ENCODE assay signal across 8 cellular contexts in genomic region chr7:726854-727103, GRCh38. TPM values are rescaled to one million over a fixed set of nuclear protein-coding genes. Genes with fewer than 3 reads are reported as not detected.
DNase-seq lines count a peak whose midpoint lies in the region; ATAC-seq and TF ChIP-seq lines count a peak whose summit lies in the region.

No MANE protein-coding gene starts in this region.

- H3K4me2 ChIP-seq in BLaER1 = peak overlapping the region; percentile 96

- H3K9ac ChIP-seq in BLaER1 = peak overlapping the region; percentile 90

- 1% methylated on average over 24 of the region's 39 CpGs; no CpG with 5 or more reads in 1 of the 2 donors for WGBS in thyroid gland, 2 donors

- H3K4me1 ChIP-seq in BLaER1 = peaks cover 51% of the 10 kb centered on the region
- H3K4me1 ChIP-seq in thyroid gland = peaks cover 14 to 16% of the 10 kb centered on the region in 2 donors

- no peaks in the 10 kb centered on the region for H3K27me3 Mint-ChIP-seq in T-cell

- POLR2A ChIA-PET in T-cell (lab: Charles Lee) = no interaction called here

- peaks cover 19 to 33% (median 24%) of the 10 kb centered on the region in 3 donors for H3K4me1 Mint-ChIP-seq in T-cell

- H3K9me3 ChIP-seq in BLaER1 (peaks cover 35% of the 10 kb centered on the region), thyroid gland (no peaks in the 10 kb centered on the region)

- DNase-seq in H7 (no peak), T-cell (peak in 2 of 34 experiments; percentile 14 to 17), thyroid gland (peak in 1 of 2 donors; percentile 18), NCI-H524 (lab: John Stamatoyannopoulos, UW) (no peak), NK-92 (lab: John Stamatoyannopoulos, UW; ENCODE audit: unreplicated experiment) (no peak), NOMO-1 treated with DMSO at 0.1 percent for 48 hours (lab: John Stamatoyannopoulos, UW; ENCODE audit: unreplicated experiment) (no peak)

- H3K4me3 Mint-ChIP-seq in T-cell = peak overlapping the region in 1 of 3 donors; percentile 75

- H3K4me3 ChIP-seq in BLaER1 (peak overlapping the region; percentile 99), H7 (ENCODE audit: insufficient read depth, low read depth, low read length) (peak overlapping the region; percentile 53), iPS-11a (ENCODE audit: low read depth, low read length) (peak overlapping the region; percentile 53), thyroid gland (replicated peaks in 1 of 3) (peak overlapping the region; percentile 38 to 86 (median 80))

- peaks cover 34% of the 10 kb centered on the region for H4K20me1 ChIP-seq in BLaER1

- H3K27ac Mint-ChIP-seq in T-cell = no peak overlapping the region

- intact Hi-C loops in thyroid gland (cut with DNase I) = no loop called here

- H3K27ac ChIP-seq in BLaER1 (peak overlapping the region; percentile 92), thyroid gland (peak overlapping the region in 1 of 3 donors; percentile 24)

- peaks cover 26% of the 10 kb centered on the region for H3K36me3 Mint-ChIP-seq in T-cell

- TF ChIP-seq CTCF in thyroid gland (IDR thresholded peaks at IDR 0.05) = no peak

- H3K9me3 Mint-ChIP-seq in T-cell = peaks cover 1 to 2% (median 2%) of the 10 kb centered on the region in 3 donors

- H3K36me3 ChIP-seq in BLaER1 (peaks cover 58% of the 10 kb centered on the region), H7 (replicated peaks; ENCODE audit: control insufficient read depth, insufficient read depth, low read length) (peaks cover 9% of the 10 kb centered on the region), thyroid gland (peaks cover 4 to 10% of the 10 kb centered on the region in 2 donors)

- no peak for TF ChIP-seq POLR2A in thyroid gland (IDR thresholded peaks at IDR 0.05)

- CTCF ChIA-PET in T-cell (lab: Charles Lee) = interaction anchor here in 1 of 2 donors (0.5 kb wide), 1 partner anchor 54 kb away, joined by 3 read pairs; no protein-coding TSS in a partner anchor

- H3K27me3 ChIP-seq in BLaER1 (no peaks in the 10 kb centered on the region), H7 (ENCODE audit: control insufficient read depth, insufficient read depth, low read length) (no peaks in the 10 kb centered on the region), thyroid gland (no peaks in the 10 kb centered on the region)

- peak; percentile 39 to 55 (median 41) for ATAC-seq in T-cell (replicated peaks in 1 of 4)

RNA-seq across cellular contexts. Expression of gene DNAAF5, which starts 0.3 kb away (rescaled TPM):
- total RNA-seq in H7 (2014; rRNA removed; shearing (Covaris generic)) = 82.5 and 101 TPM in 2 replicates
- total RNA-seq in T-cell (10 to 100 TPM; 12.8 to 21.4 (median 17.1) TPM), thyroid gland (10 to 100 TPM; 20.2 to 40.7 (median 34.0) TPM)

RNA-seq across cellular contexts. Expression of gene PRKAR1B, which starts 0.3 kb away (rescaled TPM):
- total RNA-seq in H7 (2014; rRNA removed; shearing (Covaris generic)) = 32.4 and 32.8 TPM in 2 replicates
- total RNA-seq in T-cell (10 to 100 TPM; 20.7 to 35.4 (median 24.4) TPM), thyroid gland (10 to 100 TPM in 3 of 4 donors, 1 to 10 TPM in 1; 7.3 to 15.6 (median 12.3) TPM)
